8 cellular contexts compared by ENCODE assay signal in the genomic region with DNA sequence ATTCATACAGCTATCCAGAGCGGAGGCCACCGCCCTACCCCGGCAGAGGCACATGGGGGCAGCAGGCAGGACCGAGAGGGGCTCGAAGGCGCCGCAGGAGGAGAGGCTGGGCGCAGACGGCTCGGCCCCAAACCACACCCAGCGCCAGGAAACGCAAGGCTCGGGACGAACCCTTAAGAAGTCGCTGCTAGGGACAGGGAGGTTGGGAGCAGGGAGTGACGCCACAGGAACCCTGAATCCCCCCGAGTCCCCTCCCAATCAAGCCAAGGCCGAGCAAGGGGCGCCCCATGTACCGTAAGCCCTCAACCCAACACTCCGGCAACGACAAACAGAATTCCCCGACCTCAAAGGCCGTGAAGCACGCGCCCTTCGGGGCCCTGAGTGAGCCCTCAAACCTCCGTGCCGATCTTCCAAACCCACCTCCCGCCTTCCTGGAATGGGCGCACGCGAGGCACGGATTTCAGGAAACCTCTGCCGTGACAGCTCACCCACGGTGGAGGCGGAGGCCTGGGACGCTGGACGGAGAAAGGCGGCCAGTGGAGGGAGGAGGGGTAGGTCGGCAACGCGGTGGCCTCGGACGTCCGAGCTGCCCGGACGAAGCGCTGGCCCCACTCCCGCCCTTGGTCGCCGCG. TPM values are rescaled to one million over a fixed set of nuclear protein-coding genes. Genes with fewer than 3 reads are reported as not detected.
DNase-seq lines count a peak whose midpoint lies in the region; ATAC-seq and TF ChIP-seq lines count a peak whose summit lies in the region.

No MANE protein-coding gene starts in this region.

- BruUV-seq in A673 (replicated peaks; lab: Mats Ljungman, UMichigan) = no TSS peak

- H3K4me3 ChIP-seq in A673 (ENCODE audit: low read depth, low read length, poor library complexity, severe bottlenecking) (peak overlapping the region; percentile 59), transverse colon (peak overlapping the region; percentile 32 to 74 (median 67))

- H3K36me3 ChIP-seq in A673 (ENCODE audit: insufficient read depth, low read length, poor library complexity, severe bottlenecking) (no peaks in the 10 kb centered on the region), transverse colon (no peaks in the 10 kb centered on the region)

- CTCF ChIA-PET in A673 (lab: Charles Lee) = no interaction called here

- TF ChIP-seq CTCF in A673 (conservative IDR thresholded peaks at IDR 0.05; ENCODE audit: low read depth, low read length) = no peak
- no peak for TF ChIP-seq CTCF in transverse colon (IDR thresholded peaks at IDR 0.05)

- ATAC-seq in HG02798 (IDR thresholded peaks at IDR 0.05; ENCODE audit: poor library complexity, unreplicated experiment) = no peak
- ATAC-seq in GM19467 (IDR thresholded peaks at IDR 0.05; ENCODE audit: unreplicated experiment) = no peak
- no peak for ATAC-seq in HG03442 (IDR thresholded peaks at IDR 0.05; ENCODE audit: unreplicated experiment)

- WGBS in transverse colon (ENCODE audit: low coverage in 1 of 2), 2 donors = 6% methylated on average over 50 of the region's 53 CpGs; no CpG with 5 or more reads in 1 of the 2 donors

- POLR2A ChIA-PET in A673 (lab: Charles Lee; ENCODE audit: low non-redundant PET) = interaction anchor here (0.7 kb wide), 1 partner anchor 706 kb away, joined by 4 read pairs; no protein-coding TSS in a partner anchor

- H3K4me1 ChIP-seq in A673 (ENCODE audit: insufficient read depth, low read length, poor library complexity, severe bottlenecking) (peaks cover 34% of the 10 kb centered on the region), transverse colon (peaks cover 29 to 65% (median 53%) of the 10 kb centered on the region in 4 donors)

- peak; percentile 64 for TF ChIP-seq POLR2A in transverse colon (IDR thresholded peaks at IDR 0.05)

- DNase-seq in A673 (ENCODE audit: low spot score) (no peak), NOMO-1 treated with DMSO at 0.1 percent for 48 hours (lab: John Stamatoyannopoulos, UW; ENCODE audit: unreplicated experiment) (peak; percentile 23), caudate nucleus (lab: John Stamatoyannopoulos, UW) (peak in 5 of 61 donors; percentile 32 to 55 (median 38)), lung microvascular endothelial cell (ENCODE audit: low read depth in 2 of 2) (peak; percentile 39 to 48), transverse colon (peak; percentile 68)

- H3K9me3 ChIP-seq in A673 (ENCODE audit: low read depth, low read length, poor library complexity, severe bottlenecking) (no peaks in the 10 kb centered on the region), transverse colon (no peaks in the 10 kb centered on the region)

- no peak for TF ChIP-seq EP300 in transverse colon (IDR thresholded peaks at IDR 0.05; ENCODE audit: low read depth)

- in situ Hi-C loops in transverse colon (cut with MboI; ENCODE audit: low pct_ligation_motif_present in 1 of 4, low pct_unique_long_range_greater_than_20kb in 1 of 4, low sequenced_read_pairs in 3 of 4) = loop anchor here in 1 of 4 donors (25.0 kb wide), 1 partner anchor 179 kb away; a partner anchor contains a TSS

- H3K27me3 ChIP-seq in A673 (replicated peaks; ENCODE audit: insufficient read depth, low read depth, low read length, poor library complexity) (peaks cover 25% of the 10 kb centered on the region), transverse colon (peaks cover 31% of the 10 kb centered on the region)

- H3K27ac ChIP-seq in A673 (ENCODE audit: low read depth, low read length, poor library complexity, severe bottlenecking) (no peak overlapping the region), caudate nucleus (ENCODE audit: low read depth, low read length) (peak overlapping the region; percentile 46), transverse colon (peak overlapping the region; percentile 41 to 83 (median 76))

- intact Hi-C loops in A673 (cut with micrococcal nuclease; ENCODE audit: unreplicated experiment) (loop anchor here (5.0 to 10.0 kb wide), 2 partner anchors 152 to 174 kb away; a partner anchor contains a TSS), transverse colon (cut with DNase I; ENCODE audit: low total_unique reads) (no loop called here)

RNA-seq across cellular contexts. Expression of a gene that starts 1.8 kb away (rescaled TPM):
- total RNA-seq in A673 (2021) (7.6 and 8.6 TPM in 2 replicates), lung microvascular endothelial cell (1.8 and 2.6 TPM in 2 replicates), transverse colon (100 to 1,000 TPM in 1 of 4 donors, 10 to 100 TPM in 3; 44.8 to 110 (median 69.6) TPM)

RNA-seq across cellular contexts. Expression of a gene that starts 2.1 kb away (rescaled TPM):
- not detected in 2 replicates for total RNA-seq in A673 (2021)
- total RNA-seq in lung microvascular endothelial cell = not detected in 2 replicates
- total RNA-seq in transverse colon = under 1 TPM in 3 of 4 donors, not detected in 1; 0.32 to 0.82 (median 0.60) TPM

RNA-seq across cellular contexts. Expression of a gene that starts 52.2 kb away (rescaled TPM):
- total RNA-seq in A673 (2021) (113 and 119 TPM in 2 replicates), lung microvascular endothelial cell (30.0 and 30.5 TPM in 2 replicates), transverse colon (10 to 100 TPM; 20.9 to 50.5 (median 35.8) TPM)
